ENCODE assay signal across 1 cellular context in genomic region chr14:30980980-30981379, GRCh38.
A peak's percentile ranks its signal among the peaks of the same experiment; 100 is the strongest.
TF ChIP-seq lines count a peak whose summit lies in the region.

No MANE protein-coding gene starts in this region.

TF ChIP-seq in HepG2, 621 proteins besides CTCF, POLR2A, EP300 and RAD21 (continued from another document and continues in another):
- TF ChIP-seq PBX3 (CRISPR knock-in tag; IDR thresholded peaks at IDR 0.05; ENCODE audit: borderline replicate concordance) (peak; percentile 4; the same call in 1 of the 2 replicates), NCOA2 (CRISPR knock-in tag; IDR thresholded peaks at IDR 0.05) (no peak), SKI (IDR thresholded peaks at IDR 0.05; ENCODE audit: partially characterized antibody) (no peak), TBX2 (CRISPR knock-in tag; IDR thresholded peaks at IDR 0.05; ENCODE audit: borderline replicate concordance) (no peak), ZNF280B (CRISPR knock-in tag; IDR thresholded peaks at IDR 0.05; ENCODE audit: borderline replicate concordance) (no peak), ELF1 (CRISPR knock-in tag; IDR thresholded peaks at IDR 0.05) (peak; percentile 10; the same call in 1 of the 2 replicates), SP140L (CRISPR knock-in tag; IDR thresholded peaks at IDR 0.05; ENCODE audit: borderline replicate concordance) (no peak), ZNF407 (CRISPR knock-in tag; IDR thresholded peaks at IDR 0.05; ENCODE audit: not compliant biosample characterization) (no peak), ZNF501 (CRISPR knock-in tag; IDR thresholded peaks at IDR 0.05) (0 out of 2 replicates have a peak, but pooled peaks have one; percentile 7), ZNF552 (CRISPR knock-in tag; IDR thresholded peaks at IDR 0.05; ENCODE audit: borderline replicate concordance) (no peak), MTF2 (CRISPR knock-in tag; IDR thresholded peaks at IDR 0.05; ENCODE audit: borderline replicate concordance) (no peak), ZFY (CRISPR knock-in tag; IDR thresholded peaks at IDR 0.05) (0 out of 2 replicates have a peak, but pooled peaks have one; percentile 8), HNF1B (CRISPR knock-in tag; IDR thresholded peaks at IDR 0.05) (peak; percentile 84), RBM22 (optimal IDR thresholded peaks at IDR 0.05; ENCODE audit: low read length) (no peak), MIER3 (CRISPR knock-in tag; IDR thresholded peaks at IDR 0.05; ENCODE audit: borderline replicate concordance) (no peak), ZNF484 (CRISPR knock-in tag; IDR thresholded peaks at IDR 0.05; ENCODE audit: borderline replicate concordance, low read depth) (no peak), TEF (CRISPR knock-in tag; IDR thresholded peaks at IDR 0.05) (no peak), NR1H2 (CRISPR knock-in tag; IDR thresholded peaks at IDR 0.05; ENCODE audit: borderline replicate concordance, low read depth) (no peak), ZNF24 (IDR thresholded peaks at IDR 0.05) (no peak), CAMTA2 (CRISPR knock-in tag; IDR thresholded peaks at IDR 0.05; ENCODE audit: borderline replicate concordance) (no peak), ZNF264 (CRISPR knock-in tag; IDR thresholded peaks at IDR 0.05) (no peak), MYPOP (CRISPR knock-in tag; IDR thresholded peaks at IDR 0.05) (no peak), ZNF430 (CRISPR knock-in tag; IDR thresholded peaks at IDR 0.05) (no peak), ATF7 (IDR thresholded peaks at IDR 0.05) (no peak), ATF7 (CRISPR knock-in tag; IDR thresholded peaks at IDR 0.05) (no peak), ZNF746 (CRISPR knock-in tag; IDR thresholded peaks at IDR 0.05) (no peak), IRF9 (CRISPR knock-in tag; IDR thresholded peaks at IDR 0.05; ENCODE audit: borderline replicate concordance) (no peak), MED1 (CRISPR knock-in tag; IDR thresholded peaks at IDR 0.05) (peak; percentile 32; the same call in 1 of the 2 replicates), HDAC1 (CRISPR knock-in tag; IDR thresholded peaks at IDR 0.05) (no peak), ZNF121 (CRISPR knock-in tag; IDR thresholded peaks at IDR 0.05) (peak; percentile 98), ZNF766 (CRISPR knock-in tag; IDR thresholded peaks at IDR 0.05; ENCODE audit: borderline replicate concordance) (no peak), ZSCAN20 (CRISPR knock-in tag; IDR thresholded peaks at IDR 0.05; ENCODE audit: borderline replicate concordance) (no peak), ZNF274 (CRISPR knock-in tag; IDR thresholded peaks at IDR 0.05) (no peak), REST (IDR thresholded peaks at IDR 0.05; ENCODE audit: borderline replicate concordance in 1 of 2, low read depth in 1 of 2, low read length in 2 of 2) (no peak), SRF (IDR thresholded peaks at IDR 0.05; ENCODE audit: low read depth, low read length) (no peak), ZNF629 (CRISPR knock-in tag; conservative IDR thresholded peaks at IDR 0.05) (no peak), ATF5 (CRISPR knock-in tag; IDR thresholded peaks at IDR 0.05; ENCODE audit: low read depth) (no peak), HIVEP1 (CRISPR knock-in tag; IDR thresholded peaks at IDR 0.05) (no peak), IRF1 (CRISPR knock-in tag; IDR thresholded peaks at IDR 0.05; ENCODE audit: low read depth) (no peak)
